ENCODE assay signal across 8 cellular contexts in the genomic region with DNA sequence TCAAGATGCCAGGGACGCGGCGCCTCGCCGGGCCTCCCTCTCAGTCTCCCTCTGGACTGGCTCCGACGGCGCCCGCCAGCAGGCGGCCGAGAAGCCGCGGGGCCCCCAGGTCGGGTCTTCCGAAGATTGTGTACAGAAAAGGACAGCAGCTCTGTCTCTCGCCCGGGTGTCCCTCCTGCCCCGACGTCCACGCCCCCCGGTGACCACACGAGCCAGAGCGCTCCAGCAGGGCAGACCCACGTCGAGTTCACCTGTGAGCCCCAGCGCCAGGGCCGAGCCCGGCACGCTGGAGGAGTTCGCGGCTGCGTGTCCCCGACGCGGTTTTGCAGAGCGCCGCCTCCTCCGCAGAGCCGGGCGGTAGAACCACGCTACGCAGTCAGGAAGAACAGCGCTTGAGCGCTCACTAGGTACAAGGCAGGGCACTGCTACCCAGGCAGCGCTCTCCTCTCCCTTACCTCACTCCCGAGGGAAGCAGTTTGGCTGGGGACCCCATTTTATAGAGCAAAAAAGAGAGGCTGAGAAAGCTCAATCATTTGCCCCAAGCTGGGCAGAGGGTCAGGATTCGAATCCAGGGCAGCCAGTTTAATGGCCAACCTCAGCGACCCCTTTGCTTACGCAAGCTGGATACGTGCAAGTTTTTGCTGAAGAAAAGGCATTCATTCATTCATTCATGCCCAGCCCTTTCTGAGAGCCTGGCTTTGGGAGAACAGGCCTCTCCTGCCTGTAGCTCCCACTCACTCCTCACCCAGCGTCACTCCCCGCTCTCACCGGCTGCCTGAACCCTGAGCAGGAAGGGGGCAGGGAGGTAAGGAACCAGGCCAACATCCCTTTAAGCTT. TPM values are rescaled to one million over a fixed set of nuclear protein-coding genes. Genes with fewer than 3 reads are reported as not detected.
DNase-seq lines count a peak whose midpoint lies in the region; ATAC-seq, FAIRE-seq and TF ChIP-seq lines count a peak whose summit lies in the region.

No MANE protein-coding gene starts in this region.

- no peaks in the 10 kb centered on the region for H3K9me3 Mint-ChIP-seq in CD8-positive, alpha-beta T cell
- H3K9me3 Mint-ChIP-seq in T-helper 2 cell treated with Interferon-gamma antibody and Interleukin-4, amounts not matched to agents 5 μg/mL and 100 μg/mL, for 36 hours: no peaks in the 10 kb centered on the region
- H3K9me3 Mint-ChIP-seq in astrocyte (ENCODE audit: unreplicated experiment): peaks cover 3% of the 10 kb centered on the region

- H3K4me1 Mint-ChIP-seq in CD8-positive, alpha-beta T cell (ENCODE audit: low read depth): peaks cover 28% of the 10 kb centered on the region
- peaks cover 27% of the 10 kb centered on the region for H3K4me1 Mint-ChIP-seq in T-helper 2 cell treated with Interferon-gamma antibody and Interleukin-4, amounts not matched to agents 5 μg/mL and 100 μg/mL, for 36 hours (ENCODE audit: low read depth)
- H3K4me1 Mint-ChIP-seq in astrocyte (ENCODE audit: low read depth, unreplicated experiment): peaks cover 13% of the 10 kb centered on the region

- H3K27ac Mint-ChIP-seq in CD8-positive, alpha-beta T cell: peak overlapping the region; percentile 71
- H3K27ac Mint-ChIP-seq in T-helper 2 cell treated with Interferon-gamma antibody and Interleukin-4, amounts not matched to agents 5 μg/mL and 100 μg/mL, for 36 hours: peak overlapping the region; percentile 7
- H3K27ac Mint-ChIP-seq in astrocyte (ENCODE audit: unreplicated experiment): peak overlapping the region; percentile 62

- no peaks in the 10 kb centered on the region for H3K27me3 ChIP-seq in CD8-positive, alpha-beta T cell (ENCODE audit: insufficient read depth, low read length)
- H3K27me3 ChIP-seq in KMS-11 (ENCODE audit: insufficient read depth, low read depth) (no peaks in the 10 kb centered on the region), astrocyte (ENCODE audit: insufficient read depth, low read length) (peaks cover 12% of the 10 kb centered on the region)

- no peaks in the 10 kb centered on the region for H3K9me3 ChIP-seq in CD8-positive, alpha-beta T cell (ENCODE audit: low read length)
- no peaks in the 10 kb centered on the region for H3K9me3 ChIP-seq in astrocyte (ENCODE audit: insufficient read depth, low read depth, low read length)

- no peak overlapping the region for H3K27ac ChIP-seq in CD8-positive, alpha-beta T cell (ENCODE audit: low read depth, low read length)
- peak overlapping the region; percentile 76 for H3K27ac ChIP-seq in KMS-11
- H3K27ac ChIP-seq in astrocyte (ENCODE audit: low read depth, low read length): no peak overlapping the region

- peaks cover 1% of the 10 kb centered on the region; the same call in 1 of the 2 replicates for H4K20me1 ChIP-seq in KMS-11 (ENCODE audit: insufficient read depth)
- peaks cover 6% of the 10 kb centered on the region for H4K20me1 ChIP-seq in astrocyte (ENCODE audit: insufficient read depth, low read length)

- POLR2A ChIA-PET in CD8-positive, alpha-beta T cell (lab: Charles Lee): interaction anchor here (0.6 to 6.5 kb wide), 6 partner anchors 151 to 387 kb away, joined by 3 to 66 read pairs (median 4); no protein-coding TSS in a partner anchor

- TF ChIP-seq CTCF in CD8-positive, alpha-beta T cell (IDR thresholded peaks at IDR 0.05): peak; percentile 36
- TF ChIP-seq CTCF in KMS-11 (conservative IDR thresholded peaks at IDR 0.05; ENCODE audit: low read depth, low read length): no peak
- TF ChIP-seq CTCF in astrocyte (IDR thresholded peaks at IDR 0.05; ENCODE audit: insufficient read depth, low read depth, low read length): no peak

- peak; percentile 20 for ATAC-seq in CD8-positive, alpha-beta T cell

- H3K4me2 ChIP-seq in KMS-11 (peak overlapping the region; percentile 75), astrocyte (ENCODE audit: low read length) (peak overlapping the region; percentile 91)

- H3K36me3 Mint-ChIP-seq in CD8-positive, alpha-beta T cell: peaks cover 9% of the 10 kb centered on the region
- peaks cover 3% of the 10 kb centered on the region for H3K36me3 Mint-ChIP-seq in T-helper 2 cell treated with Interferon-gamma antibody and Interleukin-4, amounts not matched to agents 5 μg/mL and 100 μg/mL, for 36 hours (ENCODE audit: low read depth)
- peaks cover 2% of the 10 kb centered on the region for H3K36me3 Mint-ChIP-seq in astrocyte (ENCODE audit: low read depth, unreplicated experiment)

- peaks cover 20% of the 10 kb centered on the region for H3K79me2 ChIP-seq in KMS-11 (ENCODE audit: insufficient read depth, low read depth)
- peaks cover 18% of the 10 kb centered on the region for H3K79me2 ChIP-seq in astrocyte (ENCODE audit: insufficient read depth, low read length)

- intact Hi-C loops in CD8-positive, alpha-beta T cell (cut with DNase I, micrococcal nuclease): loop anchor here in 1 of 2 experiments (1.0 to 5.0 kb wide), 3 partner anchors 202 to 523 kb away; no protein-coding TSS in a partner anchor

- no peak for FAIRE-seq in astrocyte (lab: Jason Lieb, UNC)

- CTCF ChIA-PET in CD8-positive, alpha-beta T cell (lab: Charles Lee): interaction anchor here (0.9 to 1.7 kb wide), 7 partner anchors 9 to 372 kb away, joined by 3 to 5 read pairs (median 4); no protein-coding TSS in a partner anchor

- H3K27me3 Mint-ChIP-seq in CD8-positive, alpha-beta T cell (ENCODE audit: low read depth): no peaks in the 10 kb centered on the region
- H3K27me3 Mint-ChIP-seq in T-helper 2 cell treated with Interferon-gamma antibody and Interleukin-4, amounts not matched to agents 5 μg/mL and 100 μg/mL, for 36 hours (ENCODE audit: low read depth): peaks cover 57% of the 10 kb centered on the region
- peaks cover 35% of the 10 kb centered on the region for H3K27me3 Mint-ChIP-seq in astrocyte (ENCODE audit: low read depth, unreplicated experiment)

- H2AFZ ChIP-seq in KMS-11 (ENCODE audit: low read depth) (peak overlapping the region; percentile 48; the same call in 1 of the 2 replicates), astrocyte (ENCODE audit: low read depth, low read length) (peak overlapping the region; percentile 47)

- H3K9ac ChIP-seq in KMS-11: peak overlapping the region; percentile 98
- H3K9ac ChIP-seq in astrocyte (ENCODE audit: low read length): peak overlapping the region; percentile 28

- peak; percentile 45 to 77 (median 63) for DNase-seq in CD8-positive, alpha-beta T cell
- DNase-seq in T-helper 2 cell treated with Interferon-gamma antibody and Interleukin-4, amounts not matched to agents 5 μg/mL and 100 μg/mL, for 36 hours (ENCODE audit: low spot score): peak; percentile 64
- DNase-seq in astrocyte (ENCODE audit: low read depth) (peak; percentile 69), islet precursor cell (peak; percentile 90), putamen (ENCODE audit: low spot score) (no peak), globus pallidus (ENCODE audit: low spot score) (no peak)
- DNase-seq in stimulated activated CD4-positive, alpha-beta T cell treated with anti-CD3 and anti-CD28 coated beads, Interleukin-1b, Interleukin-23, amount 100 ng/mL, for 24 hours (ENCODE audit: low read depth in 4 of 4, low spot score in 1 of 4): peak in 3 of 4 experiments; percentile 30 to 62 (median 50)

- peak overlapping the region; percentile 78 for H3K4me3 Mint-ChIP-seq in CD8-positive, alpha-beta T cell
- peak overlapping the region; percentile 68 for H3K4me3 Mint-ChIP-seq in T-helper 2 cell treated with Interferon-gamma antibody and Interleukin-4, amounts not matched to agents 5 μg/mL and 100 μg/mL, for 36 hours
- H3K4me3 Mint-ChIP-seq in astrocyte (ENCODE audit: unreplicated experiment): peak overlapping the region; percentile 66

- no peaks in the 10 kb centered on the region for H3K36me3 ChIP-seq in CD8-positive, alpha-beta T cell (ENCODE audit: insufficient read depth, low read length)
- H3K36me3 ChIP-seq in KMS-11 (ENCODE audit: insufficient read depth) (no peaks in the 10 kb centered on the region), astrocyte (ENCODE audit: insufficient read depth, low read length) (no peaks in the 10 kb centered on the region)

- peak overlapping the region; percentile 60 for H3K4me3 ChIP-seq in CD8-positive, alpha-beta T cell (ENCODE audit: low read depth, low read length)
- no peak overlapping the region for H3K4me3 ChIP-seq in KMS-11 (IDR thresholded peaks at IDR 0.05; ENCODE audit: insufficient read depth, low read depth, low read length)
- peak overlapping the region; percentile 15 for H3K4me3 ChIP-seq in astrocyte (ENCODE audit: insufficient read depth, low read depth, low read length)

- H3K4me1 ChIP-seq in CD8-positive, alpha-beta T cell (ENCODE audit: insufficient read depth, low read length): peaks cover 23% of the 10 kb centered on the region
- peaks cover 31% of the 10 kb centered on the region for H3K4me1 ChIP-seq in KMS-11 (ENCODE audit: low read depth, poor library complexity, severe bottlenecking)
- peaks cover 27% of the 10 kb centered on the region for H3K4me1 ChIP-seq in astrocyte (ENCODE audit: insufficient read depth, low read length)

RNA-seq across cellular contexts. Expression of a gene that starts 3.0 kb away (rescaled TPM):
- 100 to 1,000 TPM; 198 to 201 TPM for total RNA-seq in CD8-positive, alpha-beta T cell
- 45.4 and 61.0 TPM in 2 replicates for total RNA-seq in astrocyte

Comparison
In these comparisons a context has a peak if more than half of its experiments do, and no peak if none do; other contexts are left out.
1. DNase-seq: peak in CD8-positive, alpha-beta T cell (7 of 7), T-helper 2 cell treated with Interferon-gamma antibody and Interleukin-4, amounts not matched to agents 5 μg/mL and 100 μg/mL, for 36 hours (single experiment), astrocyte (single experiment), islet precursor cell (single experiment) and stimulated activated CD4-positive, alpha-beta T cell treated with anti-CD3 and anti-CD28 coated beads, Interleukin-1b, Interleukin-23, amount 100 ng/mL, for 24 hours (3 of 4); none in putamen (single experiment) and globus pallidus (single experiment).
2. H3K27ac Mint-ChIP-seq: peak in every context shown above with its lines; median percentile 71 in CD8-positive, alpha-beta T cell; 62 in astrocyte; 7 in T-helper 2 cell treated with Interferon-gamma antibody and Interleukin-4, amounts not matched to agents 5 μg/mL and 100 μg/mL, for 36 hours.
3. Peak in every context shown above with its lines, with median percentiles within 50 percentile points of each other: H3K4me3 Mint-ChIP-seq.